Comparison of ENCODE assay signal across 8 cellular contexts in the genomic region with DNA sequence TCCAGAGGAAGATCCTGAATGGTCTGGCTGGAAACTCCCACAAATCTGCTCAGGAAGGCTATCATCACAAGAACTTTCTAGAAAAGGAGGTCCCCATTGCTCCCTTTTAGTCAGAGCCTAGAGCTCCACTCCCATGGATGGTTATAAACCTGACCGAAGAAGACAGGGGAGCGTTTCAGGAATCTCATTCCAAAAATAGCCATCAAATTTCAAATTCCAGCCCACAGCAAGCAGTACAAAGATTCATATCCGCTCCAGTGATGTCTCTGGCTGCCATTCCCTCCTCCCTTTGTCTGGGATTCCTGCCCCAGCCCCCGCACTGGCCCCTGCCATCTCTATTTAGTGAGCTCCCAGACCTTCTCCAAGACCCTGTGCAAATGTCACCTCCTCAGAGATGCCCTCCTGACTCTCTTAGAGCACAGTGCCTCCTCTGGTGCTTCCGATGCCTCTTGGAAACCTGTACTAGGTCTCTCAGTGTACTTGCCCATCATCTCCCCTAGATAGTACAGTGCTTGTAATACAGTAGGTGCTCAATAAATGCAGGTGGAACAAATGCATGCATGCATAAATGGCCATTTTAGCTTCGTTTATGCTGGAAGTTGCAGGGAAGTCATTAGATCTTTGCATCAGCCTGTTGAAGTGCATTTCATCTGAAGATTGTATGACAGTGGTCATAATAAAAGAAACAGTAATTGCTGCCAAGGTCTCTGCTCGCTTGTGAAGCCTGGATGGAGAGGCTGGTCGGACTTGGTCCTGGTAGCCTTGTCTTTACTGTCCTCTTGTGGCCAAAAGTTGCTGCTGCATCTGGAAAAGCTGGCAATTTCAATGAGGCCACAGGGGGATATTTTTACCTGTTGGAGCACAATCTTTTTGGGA. TPM values are rescaled to one million over a fixed set of nuclear protein-coding genes. Genes with fewer than 3 reads are reported as not detected.
DNase-seq lines count a peak whose midpoint lies in the region; ATAC-seq, FAIRE-seq and TF ChIP-seq lines count a peak whose summit lies in the region.

No MANE protein-coding gene starts in this region.

- peak; percentile 70 for ATAC-seq in HG02678 (IDR thresholded peaks at IDR 0.05; ENCODE audit: unreplicated experiment)
- peak; percentile 68 for ATAC-seq in WTC11

- CTCF ChIA-PET in WTC11 (lab: Charles Lee) = interaction anchor here (0.6 to 2.5 kb wide), 11 partner anchors 10 to 961 kb away, joined by 3 to 18 read pairs (median 4); no protein-coding TSS in a partner anchor

- POLR2A ChIA-PET in WTC11 (lab: Charles Lee) = no interaction called here

- H3K4me1 Mint-ChIP-seq in WTC11 (peaks cover 7% of the 10 kb centered on the region; the same call in 1 of the 2 replicates), osteocyte (ENCODE audit: unreplicated experiment) (peaks cover 4% of the 10 kb centered on the region)

- H3K27me3 Mint-ChIP-seq in WTC11 (ENCODE audit: low read depth) (no peaks in the 10 kb centered on the region; the same call in 1 of the 2 replicates), osteocyte (ENCODE audit: unreplicated experiment) (peaks cover 11% of the 10 kb centered on the region)

- H3K27ac Mint-ChIP-seq in WTC11 = no peak overlapping the region
- no peak overlapping the region for H3K27ac Mint-ChIP-seq in osteocyte (ENCODE audit: unreplicated experiment)

- H3K36me3 Mint-ChIP-seq in WTC11 (no peaks in the 10 kb centered on the region), osteocyte (ENCODE audit: unreplicated experiment) (no peaks in the 10 kb centered on the region)

- H3K9me3 Mint-ChIP-seq in WTC11 (peaks cover 3% of the 10 kb centered on the region), osteocyte (ENCODE audit: unreplicated experiment) (no peaks in the 10 kb centered on the region)

- H3K4me3 Mint-ChIP-seq in WTC11 (no peak overlapping the region), osteocyte (ENCODE audit: unreplicated experiment) (no peak overlapping the region)

- TF ChIP-seq CTCF in WTC11 (IDR thresholded peaks at IDR 0.05) (peak; percentile 79), osteocyte (IDR thresholded peaks at IDR 0.05) (peak; percentile 98)

- FAIRE-seq in frontal cortex (lab: Jason Lieb, UNC) = no peak

- DNase-seq in A172 (ENCODE audit: low spot score) (peak; percentile 77), GDM1 (lab: John Stamatoyannopoulos, UW) (peak; percentile 48), NCI-H2107 (lab: John Stamatoyannopoulos, UW) (peak; percentile 5), WTC11 (ENCODE audit: low spot score) (peak; percentile 72), frontal cortex (ENCODE audit: low spot score in 2 of 2) (peak; percentile 10 to 65), osteocyte (ENCODE audit: extremely low spot score, unreplicated experiment) (peak; percentile 87)
- no peak for DNase-seq in activated CD4-positive, CD25-positive, alpha-beta regulatory T cell (lab: John Stamatoyannopoulos, UW)

TF ChIP-seq in WTC11, 78 proteins besides CTCF, POLR2A, EP300 and RAD21 (continues in another document):
- TF ChIP-seq, protein P1, sequence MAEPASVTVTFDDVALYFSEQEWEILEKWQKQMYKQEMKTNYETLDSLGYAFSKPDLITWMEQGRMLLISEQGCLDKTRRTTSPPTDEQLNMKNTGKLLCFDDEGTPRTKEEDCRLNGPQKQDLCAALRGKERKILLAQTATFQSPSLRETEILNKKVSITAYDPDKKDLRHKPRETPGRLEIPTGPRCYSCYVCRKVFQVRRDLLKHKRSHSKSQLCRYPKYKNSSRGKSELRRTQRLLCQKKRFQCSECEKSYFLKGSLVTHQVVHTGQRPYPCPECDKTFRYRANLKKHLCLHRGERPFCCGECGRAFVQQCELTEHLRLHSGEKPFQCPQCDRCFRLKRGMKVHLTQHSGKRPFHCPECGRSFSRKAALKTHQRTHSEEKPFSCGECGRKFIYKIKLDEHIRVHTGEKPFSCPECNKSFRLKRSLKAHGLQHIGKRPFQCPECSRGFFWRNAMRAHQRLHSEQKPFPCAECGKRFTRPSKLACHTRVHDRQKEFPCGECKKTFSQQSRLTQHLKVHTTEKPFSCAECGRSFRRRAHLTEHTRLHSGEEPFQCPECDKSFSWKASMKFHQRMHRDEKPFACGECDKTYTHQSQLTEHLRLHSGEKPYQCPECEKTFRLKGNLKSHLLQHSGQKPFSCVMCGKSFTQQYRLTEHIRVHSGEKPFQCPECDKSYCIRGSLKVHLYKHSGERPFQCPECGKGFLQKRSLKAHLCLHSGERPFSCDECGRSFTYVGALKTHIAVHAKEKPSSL (CRISPR knock-in tag; conservative IDR thresholded peaks at IDR 0.05) = no peak
- TF ChIP-seq, protein P2, sequence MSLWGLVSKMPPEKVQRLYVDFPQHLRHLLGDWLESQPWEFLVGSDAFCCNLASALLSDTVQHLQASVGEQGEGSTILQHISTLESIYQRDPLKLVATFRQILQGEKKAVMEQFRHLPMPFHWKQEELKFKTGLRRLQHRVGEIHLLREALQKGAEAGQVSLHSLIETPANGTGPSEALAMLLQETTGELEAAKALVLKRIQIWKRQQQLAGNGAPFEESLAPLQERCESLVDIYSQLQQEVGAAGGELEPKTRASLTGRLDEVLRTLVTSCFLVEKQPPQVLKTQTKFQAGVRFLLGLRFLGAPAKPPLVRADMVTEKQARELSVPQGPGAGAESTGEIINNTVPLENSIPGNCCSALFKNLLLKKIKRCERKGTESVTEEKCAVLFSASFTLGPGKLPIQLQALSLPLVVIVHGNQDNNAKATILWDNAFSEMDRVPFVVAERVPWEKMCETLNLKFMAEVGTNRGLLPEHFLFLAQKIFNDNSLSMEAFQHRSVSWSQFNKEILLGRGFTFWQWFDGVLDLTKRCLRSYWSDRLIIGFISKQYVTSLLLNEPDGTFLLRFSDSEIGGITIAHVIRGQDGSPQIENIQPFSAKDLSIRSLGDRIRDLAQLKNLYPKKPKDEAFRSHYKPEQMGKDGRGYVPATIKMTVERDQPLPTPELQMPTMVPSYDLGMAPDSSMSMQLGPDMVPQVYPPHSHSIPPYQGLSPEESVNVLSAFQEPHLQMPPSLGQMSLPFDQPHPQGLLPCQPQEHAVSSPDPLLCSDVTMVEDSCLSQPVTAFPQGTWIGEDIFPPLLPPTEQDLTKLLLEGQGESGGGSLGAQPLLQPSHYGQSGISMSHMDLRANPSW (CRISPR knock-in tag; conservative IDR thresholded peaks at IDR 0.05; ENCODE audit: low read depth) = no peak
- TF ChIP-seq, protein P3, sequence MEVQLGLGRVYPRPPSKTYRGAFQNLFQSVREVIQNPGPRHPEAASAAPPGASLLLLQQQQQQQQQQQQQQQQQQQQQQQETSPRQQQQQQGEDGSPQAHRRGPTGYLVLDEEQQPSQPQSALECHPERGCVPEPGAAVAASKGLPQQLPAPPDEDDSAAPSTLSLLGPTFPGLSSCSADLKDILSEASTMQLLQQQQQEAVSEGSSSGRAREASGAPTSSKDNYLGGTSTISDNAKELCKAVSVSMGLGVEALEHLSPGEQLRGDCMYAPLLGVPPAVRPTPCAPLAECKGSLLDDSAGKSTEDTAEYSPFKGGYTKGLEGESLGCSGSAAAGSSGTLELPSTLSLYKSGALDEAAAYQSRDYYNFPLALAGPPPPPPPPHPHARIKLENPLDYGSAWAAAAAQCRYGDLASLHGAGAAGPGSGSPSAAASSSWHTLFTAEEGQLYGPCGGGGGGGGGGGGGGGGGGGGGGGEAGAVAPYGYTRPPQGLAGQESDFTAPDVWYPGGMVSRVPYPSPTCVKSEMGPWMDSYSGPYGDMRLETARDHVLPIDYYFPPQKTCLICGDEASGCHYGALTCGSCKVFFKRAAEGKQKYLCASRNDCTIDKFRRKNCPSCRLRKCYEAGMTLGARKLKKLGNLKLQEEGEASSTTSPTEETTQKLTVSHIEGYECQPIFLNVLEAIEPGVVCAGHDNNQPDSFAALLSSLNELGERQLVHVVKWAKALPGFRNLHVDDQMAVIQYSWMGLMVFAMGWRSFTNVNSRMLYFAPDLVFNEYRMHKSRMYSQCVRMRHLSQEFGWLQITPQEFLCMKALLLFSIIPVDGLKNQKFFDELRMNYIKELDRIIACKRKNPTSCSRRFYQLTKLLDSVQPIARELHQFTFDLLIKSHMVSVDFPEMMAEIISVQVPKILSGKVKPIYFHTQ (CRISPR knock-in tag; IDR thresholded peaks at IDR 0.05) = no peak
- no peak for TF ChIP-seq NR1H2 (CRISPR knock-in tag; IDR thresholded peaks at IDR 0.05)
- no peak for TF ChIP-seq NFE2L1 (CRISPR knock-in tag; IDR thresholded peaks at IDR 0.05)
- TF ChIP-seq IRF2 (CRISPR knock-in tag; IDR thresholded peaks at IDR 0.05; ENCODE audit: borderline replicate concordance, low read depth) = no peak
- TF ChIP-seq, protein P4, sequence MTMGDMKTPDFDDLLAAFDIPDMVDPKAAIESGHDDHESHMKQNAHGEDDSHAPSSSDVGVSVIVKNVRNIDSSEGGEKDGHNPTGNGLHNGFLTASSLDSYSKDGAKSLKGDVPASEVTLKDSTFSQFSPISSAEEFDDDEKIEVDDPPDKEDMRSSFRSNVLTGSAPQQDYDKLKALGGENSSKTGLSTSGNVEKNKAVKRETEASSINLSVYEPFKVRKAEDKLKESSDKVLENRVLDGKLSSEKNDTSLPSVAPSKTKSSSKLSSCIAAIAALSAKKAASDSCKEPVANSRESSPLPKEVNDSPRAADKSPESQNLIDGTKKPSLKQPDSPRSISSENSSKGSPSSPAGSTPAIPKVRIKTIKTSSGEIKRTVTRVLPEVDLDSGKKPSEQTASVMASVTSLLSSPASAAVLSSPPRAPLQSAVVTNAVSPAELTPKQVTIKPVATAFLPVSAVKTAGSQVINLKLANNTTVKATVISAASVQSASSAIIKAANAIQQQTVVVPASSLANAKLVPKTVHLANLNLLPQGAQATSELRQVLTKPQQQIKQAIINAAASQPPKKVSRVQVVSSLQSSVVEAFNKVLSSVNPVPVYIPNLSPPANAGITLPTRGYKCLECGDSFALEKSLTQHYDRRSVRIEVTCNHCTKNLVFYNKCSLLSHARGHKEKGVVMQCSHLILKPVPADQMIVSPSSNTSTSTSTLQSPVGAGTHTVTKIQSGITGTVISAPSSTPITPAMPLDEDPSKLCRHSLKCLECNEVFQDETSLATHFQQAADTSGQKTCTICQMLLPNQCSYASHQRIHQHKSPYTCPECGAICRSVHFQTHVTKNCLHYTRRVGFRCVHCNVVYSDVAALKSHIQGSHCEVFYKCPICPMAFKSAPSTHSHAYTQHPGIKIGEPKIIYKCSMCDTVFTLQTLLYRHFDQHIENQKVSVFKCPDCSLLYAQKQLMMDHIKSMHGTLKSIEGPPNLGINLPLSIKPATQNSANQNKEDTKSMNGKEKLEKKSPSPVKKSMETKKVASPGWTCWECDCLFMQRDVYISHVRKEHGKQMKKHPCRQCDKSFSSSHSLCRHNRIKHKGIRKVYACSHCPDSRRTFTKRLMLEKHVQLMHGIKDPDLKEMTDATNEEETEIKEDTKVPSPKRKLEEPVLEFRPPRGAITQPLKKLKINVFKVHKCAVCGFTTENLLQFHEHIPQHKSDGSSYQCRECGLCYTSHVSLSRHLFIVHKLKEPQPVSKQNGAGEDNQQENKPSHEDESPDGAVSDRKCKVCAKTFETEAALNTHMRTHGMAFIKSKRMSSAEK (CRISPR knock-in tag; IDR thresholded peaks at IDR 0.05; ENCODE audit: borderline replicate concordance) = no peak

RNA-seq across cellular contexts. Expression of a gene that starts 32.0 kb away (rescaled TPM):
- not detected in 2 replicates for total RNA-seq in A172 (2014; rRNA removed; shearing (Covaris generic))
- total RNA-seq in WTC11 (2021) (0.09 to 0.18 TPM (median 0.09 TPM) in 3 replicates), frontal cortex (not detected), osteocyte (0.11 and 0.18 TPM in 2 replicates)

Comparison
In these comparisons a context has a peak if more than half of its experiments do, and no peak if none do; other contexts are left out.
1. DNase-seq: peak in A172 (single experiment), GDM1 (single experiment), NCI-H2107 (single experiment), WTC11 (single experiment), frontal cortex (2 of 2) and osteocyte (single experiment); none in activated CD4-positive, CD25-positive, alpha-beta regulatory T cell (0 of 4).